Comparison of ENCODE assay signal across 22 cellular contexts in the genomic region with DNA sequence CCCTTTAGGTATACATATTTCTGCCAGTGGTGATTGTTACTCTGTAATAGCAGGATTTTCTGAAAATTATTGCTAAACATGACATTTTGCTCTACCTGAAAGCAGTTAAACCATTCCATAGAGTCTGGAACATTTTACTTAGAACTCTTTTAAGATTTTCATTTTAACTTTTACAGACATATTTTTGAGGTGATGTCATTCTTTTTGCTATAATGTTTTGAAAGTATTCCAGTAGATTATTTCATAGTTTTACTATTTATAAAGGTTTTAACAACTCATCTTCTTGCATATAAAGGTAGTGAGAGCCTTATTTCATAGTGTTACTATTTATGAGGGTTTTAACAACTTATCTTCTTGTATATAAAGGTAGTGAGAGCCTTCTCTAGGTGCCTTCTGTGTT. TPM values are rescaled to one million over a fixed set of nuclear protein-coding genes. Genes with fewer than 3 reads are reported as not detected.
DNase-seq lines count a peak whose midpoint lies in the region; TF ChIP-seq lines count a peak whose summit lies in the region.
"Had no signal": no experiment of that assay in that cellular context is flagged by ENCODE, and none has a peak within 500 bp of the region (broad histone marks: within the 10 kb centered on the region; RNA-seq: fewer than 3 reads in every experiment).

No MANE protein-coding gene starts in this region.

- peaks cover 4% of the 10 kb centered on the region for H4K20me1 ChIP-seq in osteoblast (ENCODE audit: insufficient read depth, low read length)

- H3K4me3 ChIP-seq in SK-N-MC (no peak overlapping the region), osteoblast (ENCODE audit: insufficient read depth, low read length) (no peak overlapping the region)
- H3K4me3 ChIP-seq: BLaER1 treated with 17β-estradiol and CSF1 and Interleukin-3, amounts not matched to agents 10 nM and 100 nM; GM23338; Peyer's patch had no signal

- H3K9me3 ChIP-seq in SK-N-MC (ENCODE audit: low read depth, low read length): no peaks in the 10 kb centered on the region
- H3K9me3 ChIP-seq in osteoblast (ENCODE audit: low read depth, low read length): no peaks in the 10 kb centered on the region

- H3K36me3 ChIP-seq in SK-N-MC (ENCODE audit: insufficient read depth, low read length) (peaks cover 54% of the 10 kb centered on the region), osteoblast (ENCODE audit: insufficient read depth, low read length) (no peaks in the 10 kb centered on the region)
- H3K36me3 ChIP-seq: Peyer's patch had no signal

- in situ Hi-C loops in GM13977 (cut with MboI; ENCODE audit: low pct_unique_long_range_greater_than_20kb, low sequenced_read_pairs, unreplicated experiment): no loop called here

- peak; percentile 14 for DNase-seq in EH (ENCODE audit: low read depth)
- DNase-seq in SK-N-MC (ENCODE audit: low read depth, low spot score): no peak
- DNase-seq in dedifferentiated amniotic fluid mesenchymal stem cell (ENCODE audit: extremely low spot score): peak; percentile 22
- DNase-seq in osteoblast (ENCODE audit: insufficient read length, low spot score, missing footprints): no peak
- no peak for DNase-seq in NCI-H510A (lab: John Stamatoyannopoulos, UW)
- no peak for DNase-seq in GM13977 (ENCODE audit: low spot score)
- DNase-seq in NCI-H1105 treated with DMSO at 0.1 percent for 48 hours (lab: John Stamatoyannopoulos, UW): no peak
- DNase-seq: 8988T; Calu3; CD8-positive, alpha-beta memory T cell; DMS153; HCEC 1CT; Karpas-422; MV-4-11; NCI-H1694; NCI-H2081; NCI-H2171; NCI-H345; NCI-H524 treated with DMSO at 0.1 percent for 48 hours; Peyer's patch had no signal

- no peak overlapping the region for H2AFZ ChIP-seq in osteoblast (ENCODE audit: low read length)
- H2AFZ ChIP-seq: GM23338 had no signal

- TF ChIP-seq CTCF in osteoblast (IDR thresholded peaks at IDR 0.05; ENCODE audit: extremely low read depth, low read depth, low read length) (no peak), GM13977 (IDR thresholded peaks at IDR 0.05; ENCODE audit: extremely low read depth, insufficient read depth, missing control alignments) (no peak)

- no peak overlapping the region for H3K9ac ChIP-seq in SK-N-MC (ENCODE audit: insufficient read length)
- H3K9ac ChIP-seq: BLaER1 treated with 17β-estradiol and CSF1 and Interleukin-3, amounts not matched to agents 10 nM and 100 nM had no signal

- H3K4me2 ChIP-seq in osteoblast (ENCODE audit: insufficient read depth, low read length): peak overlapping the region; percentile 21
- H3K4me2 ChIP-seq: BLaER1 treated with 17β-estradiol and CSF1 and Interleukin-3, amounts not matched to agents 10 nM and 100 nM; GM23338 had no signal

- H3K4me1 ChIP-seq in osteoblast (ENCODE audit: insufficient read depth, low read length): peaks cover 10% of the 10 kb centered on the region
- H3K4me1 ChIP-seq: BLaER1 treated with 17β-estradiol and CSF1 and Interleukin-3, amounts not matched to agents 10 nM and 100 nM; Peyer's patch had no signal

- peak overlapping the region; percentile 14; the same call in 1 of the 2 replicates for H3K27ac ChIP-seq in SK-N-MC
- H3K27ac ChIP-seq in osteoblast (ENCODE audit: low read depth, low read length): no peak overlapping the region
- H3K27ac ChIP-seq: BLaER1 treated with 17β-estradiol and CSF1 and Interleukin-3, amounts not matched to agents 10 nM and 100 nM; Peyer's patch had no signal

- peaks cover 48% of the 10 kb centered on the region for H3K79me2 ChIP-seq in osteoblast (ENCODE audit: insufficient read depth, low read length)

- no peaks in the 10 kb centered on the region for H3K27me3 ChIP-seq in osteoblast (ENCODE audit: insufficient read depth, low read length)
- H3K27me3 ChIP-seq: BLaER1 treated with 17β-estradiol and CSF1 and Interleukin-3, amounts not matched to agents 10 nM and 100 nM; Peyer's patch had no signal

RNA-seq across cellular contexts. Expression of gene PTBP2, which starts 42.9 kb away (rescaled TPM):
- 17.0 and 23.0 TPM in 2 replicates for total RNA-seq in osteoblast

Comparison
In these comparisons a context has a peak if more than half of its experiments do, and no peak if none do; other contexts are left out.
1. DNase-seq: peak in EH (single experiment) and dedifferentiated amniotic fluid mesenchymal stem cell (single experiment); none in SK-N-MC (single experiment), osteoblast (single experiment), NCI-H510A (single experiment), GM13977 (single experiment) and NCI-H1105 treated with DMSO at 0.1 percent for 48 hours (single experiment).